Comparison of ENCODE assay signal across 1 cellular context in genomic region chr6:168968228-168968627, GRCh38.
TF ChIP-seq lines count a peak whose summit lies in the region.

No MANE protein-coding gene starts in this region.

TF ChIP-seq in SK-N-SH, 30 proteins besides CTCF, POLR2A, EP300 and RAD21 (continued from another document):
- TF ChIP-seq REST (IDR thresholded peaks at IDR 0.05; ENCODE audit: low read depth, low read length) (no peak), PBX3 (IDR thresholded peaks at IDR 0.05) (no peak)
